10 cellular contexts compared by ENCODE assay signal in genomic region chr18:72181241-72181764, GRCh38.
A peak's percentile ranks its signal among the peaks of the same experiment; 100 is the strongest.
DNase-seq lines count a peak whose midpoint lies in the region; ATAC-seq and TF ChIP-seq lines count a peak whose summit lies in the region.
"Had no signal": no experiment of that assay in that cellular context is flagged by ENCODE, and none has a peak within 500 bp of the region (broad histone marks: within the 10 kb centered on the region; RNA-seq: fewer than 3 reads in every experiment).

No MANE protein-coding gene starts in this region.

- H3K4me3 Mint-ChIP-seq in activated T-helper 17 cell treated with anti-CD3 and anti-CD28 coated beads, Interleukin-2, amount 50 U/mL, for 72 hours = no peak overlapping the region
- H3K4me3 Mint-ChIP-seq: activated naive CD8-positive, alpha-beta T cell treated with anti-CD3 and anti-CD28 coated beads, Interleukin-2, amount 10 ng/mL, durations not matched to agents 7 days and 5 days had no signal

- H3K27me3 ChIP-seq in BE2C (no peaks in the 10 kb centered on the region), HAP-1 (ENCODE audit: low read depth) (no peaks in the 10 kb centered on the region)

- DNase-seq in BE2C (no peak), HAP-1 (ENCODE audit: low spot score in 2 of 2) (no peak), KG1 (lab: John Stamatoyannopoulos, UW) (no peak)
- no peak for DNase-seq in stimulated activated naive CD4-positive, alpha-beta T cell (lab: John Stamatoyannopoulos, UW)
- DNase-seq: activated naive CD8-positive, alpha-beta T cell treated with anti-CD3 and anti-CD28 coated beads, Interleukin-2, amount 10 ng/mL, durations not matched to agents 7 days and 5 days; NCI-H82 had no signal

- H3K36me3 Mint-ChIP-seq in activated T-helper 17 cell treated with anti-CD3 and anti-CD28 coated beads, Interleukin-2, amount 50 U/mL, for 72 hours (ENCODE audit: low read depth) = no peaks in the 10 kb centered on the region
- H3K36me3 Mint-ChIP-seq: activated naive CD8-positive, alpha-beta T cell treated with anti-CD3 and anti-CD28 coated beads, Interleukin-2, amount 10 ng/mL, durations not matched to agents 7 days and 5 days had no signal

- H3K27me3 Mint-ChIP-seq in activated T-helper 17 cell treated with anti-CD3 and anti-CD28 coated beads, Interleukin-2, amount 50 U/mL, for 72 hours = no peaks in the 10 kb centered on the region
- H3K27me3 Mint-ChIP-seq: activated naive CD8-positive, alpha-beta T cell treated with anti-CD3 and anti-CD28 coated beads, Interleukin-2, amount 10 ng/mL, durations not matched to agents 7 days and 5 days had no signal

- H3K9me3 Mint-ChIP-seq in activated T-helper 17 cell treated with anti-CD3 and anti-CD28 coated beads, Interleukin-2, amount 50 U/mL, for 72 hours = peaks cover 8% of the 10 kb centered on the region

- H3K9me3 ChIP-seq in BE2C (no peaks in the 10 kb centered on the region), HAP-1 (no peaks in the 10 kb centered on the region)

- H3K36me3 ChIP-seq in BE2C (no peaks in the 10 kb centered on the region), HAP-1 (replicated peaks) (no peaks in the 10 kb centered on the region)

- in situ Hi-C loops in HAP-1 (cut with MboI; ENCODE audit: low sequenced_read_pairs) = no loop called here

- no peaks in the 10 kb centered on the region for H3K4me1 Mint-ChIP-seq in activated T-helper 17 cell treated with anti-CD3 and anti-CD28 coated beads, Interleukin-2, amount 50 U/mL, for 72 hours
- H3K4me1 Mint-ChIP-seq: activated naive CD8-positive, alpha-beta T cell treated with anti-CD3 and anti-CD28 coated beads, Interleukin-2, amount 10 ng/mL, durations not matched to agents 7 days and 5 days had no signal

- H3K4me3 ChIP-seq in BE2C (ENCODE audit: low read depth, low read length) (no peak overlapping the region), HAP-1 (no peak overlapping the region)

- no peaks in the 10 kb centered on the region for H3K4me1 ChIP-seq in BE2C
- no peaks in the 10 kb centered on the region for H3K4me1 ChIP-seq in HAP-1

- TF ChIP-seq CTCF in BE2C (IDR thresholded peaks at IDR 0.05; ENCODE audit: low read depth, low read length) = no peak

- H3K27ac Mint-ChIP-seq in activated T-helper 17 cell treated with anti-CD3 and anti-CD28 coated beads, Interleukin-2, amount 50 U/mL, for 72 hours = no peak overlapping the region
- H3K27ac Mint-ChIP-seq: activated naive CD8-positive, alpha-beta T cell treated with anti-CD3 and anti-CD28 coated beads, Interleukin-2, amount 10 ng/mL, durations not matched to agents 7 days and 5 days had no signal

- ATAC-seq in GM18508 (IDR thresholded peaks at IDR 0.05; ENCODE audit: insufficient read depth, unreplicated experiment) (peak; percentile 91), GM19463 (IDR thresholded peaks at IDR 0.05; ENCODE audit: unreplicated experiment) (peak; percentile 90), HG03045 (IDR thresholded peaks at IDR 0.05; ENCODE audit: unreplicated experiment) (peak; percentile 91)
- ATAC-seq in activated T-helper 17 cell treated with anti-CD3 and anti-CD28 coated beads, Interleukin-2, amount 50 U/mL, for 72 hours (replicated peaks) = peak; percentile 68
